ENCODE assay signal across 24 cellular contexts in genomic region chr7:47672267-47672920, GRCh38.
DNase-seq lines count a peak whose midpoint lies in the region; ATAC-seq and TF ChIP-seq lines count a peak whose summit lies in the region.
"Had no signal": no experiment of that assay in that cellular context is flagged by ENCODE, and none has a peak within 500 bp of the region (broad histone marks: within the 10 kb centered on the region; RNA-seq: fewer than 3 reads in every experiment).

No MANE protein-coding gene starts in this region.

- no peak overlapping the region for H3K4me3 ChIP-seq in OCI-LY3 (ENCODE audit: low read length)
- H3K4me3 ChIP-seq: adrenal gland, heart left ventricle, K562, skin epidermis, tibial artery had no signal

- H3K27ac Mint-ChIP-seq in memory B cell, result peak overlapping the region; percentile 93
- no peak overlapping the region for H3K27ac Mint-ChIP-seq in activated T-cell treated with anti-CD3 and anti-CD28 coated beads, Interleukin-2, amount 50 U/mL, for 24 hours
- H3K27ac Mint-ChIP-seq: stimulated activated naive CD8-positive, alpha-beta T cell treated with anti-CD3 and anti-CD28 coated beads, Interleukin-15, Interleukin-2, amounts not matched to agents 100 ng/mL and 50 ng/mL, for 24 hours had no signal

- H3K4me3 Mint-ChIP-seq in memory B cell, result peak overlapping the region; percentile 5
- H3K4me3 Mint-ChIP-seq in activated T-cell treated with anti-CD3 and anti-CD28 coated beads, Interleukin-2, amount 50 U/mL, for 24 hours, result no peak overlapping the region
- H3K4me3 Mint-ChIP-seq: neural crest cell; stimulated activated naive CD8-positive, alpha-beta T cell treated with anti-CD3 and anti-CD28 coated beads, Interleukin-15, Interleukin-2, amounts not matched to agents 100 ng/mL and 50 ng/mL, for 24 hours had no signal

- H3K79me2 ChIP-seq in OCI-LY3 (ENCODE audit: low read length), result no peaks in the 10 kb centered on the region

- DNase-seq in NCI-H526 (lab: John Stamatoyannopoulos, UW) (peak; percentile 38 to 50), NCI-H526 treated with DMSO at 0.1 percent for 48 hours (lab: John Stamatoyannopoulos, UW) (no peak), memory B cell (ENCODE audit: low spot score in 2 of 2) (peak; percentile 23 to 25), T-helper 1 cell (no peak), globus pallidus (ENCODE audit: low spot score) (no peak)
- no peak for DNase-seq in activated T-cell treated with anti-CD3 and anti-CD28 coated beads, Interleukin-2, amount 50 U/mL, for 24 hours
- DNase-seq: activated CD4-positive, alpha-beta T cell treated with anti-CD3 and anti-CD28 coated beads for 48 hours; activated gamma-delta T cell; adrenal gland; AML-193; dermis blood vessel endothelial cell; heart left ventricle; NCI-H2029; NCI-H345; NK-92 treated with Interleukin-12 subunit alpha and Interleukin-12 subunit beta, amount 100 ng/mL, for 24 hours; stimulated activated CD4-positive, alpha-beta T cell treated with anti-CD3 and anti-CD28 coated beads, Interleukin-2, amount 100 ng/mL, for 48 hours; tibial artery had no signal

- H4K20me1 ChIP-seq in OCI-LY3 (ENCODE audit: insufficient read depth, low read length), result no peaks in the 10 kb centered on the region

- no peaks in the 10 kb centered on the region for H3K36me3 ChIP-seq in OCI-LY3 (replicated peaks; ENCODE audit: low read depth, low read length)
- H3K36me3 ChIP-seq: adrenal gland, heart left ventricle, tibial artery had no signal

- H3K27me3 ChIP-seq in OCI-LY3 (ENCODE audit: low read depth, low read length), result no peaks in the 10 kb centered on the region
- H3K27me3 ChIP-seq: adrenal gland, heart left ventricle, tibial artery had no signal

- H3K4me2 ChIP-seq in OCI-LY3 (ENCODE audit: low read length), result peak overlapping the region; percentile 25

- H3K9ac ChIP-seq in OCI-LY3 (ENCODE audit: low read length), result peak overlapping the region; percentile 38; the same call in 1 of the 2 replicates

- H3K27me3 Mint-ChIP-seq in memory B cell, result no peaks in the 10 kb centered on the region
- no peaks in the 10 kb centered on the region for H3K27me3 Mint-ChIP-seq in activated T-cell treated with anti-CD3 and anti-CD28 coated beads, Interleukin-2, amount 50 U/mL, for 24 hours
- H3K27me3 Mint-ChIP-seq: stimulated activated naive CD8-positive, alpha-beta T cell treated with anti-CD3 and anti-CD28 coated beads, Interleukin-15, Interleukin-2, amounts not matched to agents 100 ng/mL and 50 ng/mL, for 24 hours had no signal

- H3K4me1 ChIP-seq in OCI-LY3 (ENCODE audit: low read length), result peaks cover 42% of the 10 kb centered on the region

- H2AFZ ChIP-seq in OCI-LY3 (ENCODE audit: low read depth, low read length), result peak overlapping the region; percentile 81

- peaks cover 44% of the 10 kb centered on the region for H3K4me1 Mint-ChIP-seq in memory B cell
- no peaks in the 10 kb centered on the region for H3K4me1 Mint-ChIP-seq in activated T-cell treated with anti-CD3 and anti-CD28 coated beads, Interleukin-2, amount 50 U/mL, for 24 hours (ENCODE audit: low read depth)

- ATAC-seq in memory B cell (ENCODE audit: low read depth) (peak; percentile 31), HG02759 (IDR thresholded peaks at IDR 0.05; ENCODE audit: unreplicated experiment) (no peak)
- ATAC-seq: heart left ventricle, K562 had no signal

- H3K9me3 Mint-ChIP-seq in memory B cell, result peaks cover 3% of the 10 kb centered on the region
- no peaks in the 10 kb centered on the region for H3K9me3 Mint-ChIP-seq in activated T-cell treated with anti-CD3 and anti-CD28 coated beads, Interleukin-2, amount 50 U/mL, for 24 hours
- H3K9me3 Mint-ChIP-seq: neural crest cell; stimulated activated naive CD8-positive, alpha-beta T cell treated with anti-CD3 and anti-CD28 coated beads, Interleukin-15, Interleukin-2, amounts not matched to agents 100 ng/mL and 50 ng/mL, for 24 hours had no signal

- peaks cover 4% of the 10 kb centered on the region for H3K36me3 Mint-ChIP-seq in memory B cell
- H3K36me3 Mint-ChIP-seq in activated T-cell treated with anti-CD3 and anti-CD28 coated beads, Interleukin-2, amount 50 U/mL, for 24 hours (ENCODE audit: low read depth), result no peaks in the 10 kb centered on the region

- H3K27ac ChIP-seq in OCI-LY3 (ENCODE audit: low read length), result peak overlapping the region; percentile 71
- H3K27ac ChIP-seq: 22Rv1, adrenal gland, heart left ventricle, tibial artery had no signal

- TF ChIP-seq CTCF in OCI-LY3 (IDR thresholded peaks at IDR 0.05; ENCODE audit: low read depth, low read length), result no peak

- H3K9me3 ChIP-seq in OCI-LY3 (ENCODE audit: insufficient read depth, low read length), result peaks cover 15% of the 10 kb centered on the region; the same call in 1 of the 2 replicates
- H3K9me3 ChIP-seq: adrenal gland, tibial artery had no signal

Comparison
In these comparisons a context has a peak if more than half of its experiments do, and no peak if none do; other contexts are left out.
1. DNase-seq: peak in NCI-H526 (2 of 2) and memory B cell (2 of 2); none in NCI-H526 treated with DMSO at 0.1 percent for 48 hours (single experiment), activated T-cell treated with anti-CD3 and anti-CD28 coated beads, Interleukin-2, amount 50 U/mL, for 24 hours (single experiment), T-helper 1 cell (0 of 5) and globus pallidus (single experiment).